15 cellular contexts compared by ENCODE assay signal in the genomic region with DNA sequence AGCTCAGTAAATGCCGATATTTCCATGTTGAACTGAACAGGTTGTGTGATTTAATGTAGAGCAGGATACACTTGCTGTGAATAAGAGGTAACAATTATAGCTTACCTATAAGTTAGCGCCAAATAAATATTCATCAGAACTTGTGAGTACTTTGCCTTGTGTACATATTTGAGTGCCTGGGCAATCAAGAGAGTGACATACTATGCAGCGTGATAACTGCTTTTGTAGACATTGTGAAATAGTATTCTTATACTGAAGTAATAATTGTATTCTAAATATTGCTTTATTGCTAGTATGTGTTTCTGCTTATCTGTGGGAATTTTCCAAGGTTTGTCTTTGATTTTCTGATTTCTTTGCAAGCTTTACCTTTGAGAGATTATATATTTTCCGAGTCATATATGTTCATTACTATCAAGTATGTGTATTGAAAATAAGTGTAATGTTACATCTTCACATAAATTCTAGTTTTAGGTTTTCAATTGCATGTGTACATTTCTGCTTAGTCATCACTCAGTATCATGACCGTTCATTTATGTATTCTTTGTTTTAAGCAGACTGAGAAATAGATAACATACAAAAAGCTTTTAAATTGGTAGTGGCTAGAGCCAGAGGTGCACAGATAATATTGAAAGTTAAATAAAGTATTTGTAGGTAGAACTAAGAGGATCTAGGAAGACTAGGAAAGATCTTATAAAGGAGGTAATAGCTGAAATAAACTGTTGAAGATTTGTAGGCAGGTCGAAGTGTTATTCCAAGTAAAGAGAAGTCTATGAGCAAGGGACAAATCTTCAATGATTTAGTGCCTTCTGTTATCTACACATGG. TPM values are rescaled to one million over a fixed set of nuclear protein-coding genes. Genes with fewer than 3 reads are reported as not detected.
A peak's percentile ranks its signal among the peaks of the same experiment; 100 is the strongest.
DNase-seq lines count a peak whose midpoint lies in the region; ATAC-seq and TF ChIP-seq lines count a peak whose summit lies in the region.
"Had no signal": no experiment of that assay in that cellular context is flagged by ENCODE, and none has a peak within 500 bp of the region (broad histone marks: within the 10 kb centered on the region; RNA-seq: fewer than 3 reads in every experiment).

No MANE protein-coding gene starts in this region.

- H3K4me3 ChIP-seq in body of pancreas (no peak overlapping the region), left lung (no peak overlapping the region)
- H3K4me3 ChIP-seq: prostate gland had no signal

- no peaks in the 10 kb centered on the region for H3K9me3 Mint-ChIP-seq in activated naive CD4-positive, alpha-beta T cell treated with anti-CD3 and anti-CD28 coated beads, Interleukin-2, amount 50 U/mL, for 24 hours
- peaks cover 1% of the 10 kb centered on the region for H3K9me3 Mint-ChIP-seq in type B pancreatic cell
- H3K9me3 Mint-ChIP-seq: T-helper 1 cell treated with Interleukin-12 subunit alpha and Interleukin-12 subunit beta and Interleukin-4 antibody, amounts not matched to agents 30 μg/mL and 1 μg/mL, for 36 hours had no signal

- H3K27me3 ChIP-seq in body of pancreas (no peaks in the 10 kb centered on the region), left lung (no peaks in the 10 kb centered on the region)

- peaks cover 8% of the 10 kb centered on the region for H3K36me3 Mint-ChIP-seq in activated naive CD4-positive, alpha-beta T cell treated with anti-CD3 and anti-CD28 coated beads, Interleukin-2, amount 50 U/mL, for 24 hours
- peaks cover 31% of the 10 kb centered on the region for H3K36me3 Mint-ChIP-seq in type B pancreatic cell

- H3K9me3 ChIP-seq in body of pancreas (no peaks in the 10 kb centered on the region), left lung (no peaks in the 10 kb centered on the region)
- H3K9me3 ChIP-seq: prostate gland had no signal

- no peak for DNase-seq in activated naive CD4-positive, alpha-beta T cell treated with anti-CD3 and anti-CD28 coated beads, Interleukin-2, amount 50 U/mL, for 16 hours
- DNase-seq in body of pancreas: no peak
- no peak for DNase-seq in left lung
- DNase-seq in type B pancreatic cell (ENCODE audit: extremely low spot score, unreplicated experiment): no peak
- no peak for DNase-seq in SW480 (ENCODE audit: low spot score)
- DNase-seq in stimulated activated CD4-positive, alpha-beta T cell treated with anti-CD3 and anti-CD28 coated beads, Interleukin-4, amount 100 ng/mL, for 1 hour: no peak
- DNase-seq: DMS153, NCI-H1092, NCI-H345 had no signal

- peaks cover 86% of the 10 kb centered on the region for H3K4me1 Mint-ChIP-seq in activated naive CD4-positive, alpha-beta T cell treated with anti-CD3 and anti-CD28 coated beads, Interleukin-2, amount 50 U/mL, for 24 hours
- peaks cover 19% of the 10 kb centered on the region for H3K4me1 Mint-ChIP-seq in type B pancreatic cell (ENCODE audit: unreplicated experiment)

- no peak for TF ChIP-seq CTCF in body of pancreas (IDR thresholded peaks at IDR 0.05)
- no peak for TF ChIP-seq CTCF in left lung (IDR thresholded peaks at IDR 0.05)
- TF ChIP-seq CTCF in type B pancreatic cell (conservative IDR thresholded peaks at IDR 0.05): no peak

- ATAC-seq in body of pancreas (peak; percentile 48), left lung (peak; percentile 80), HG03460 (IDR thresholded peaks at IDR 0.05; ENCODE audit: unreplicated experiment) (no peak)
- ATAC-seq: Panc1 had no signal

- intact Hi-C loops in body of pancreas (cut with DNase I) (no loop called here), left lung (cut with DNase I) (no loop called here)

- 38 to 42% methylated on average over 6 of the region's 6 CpGs for WGBS in body of pancreas, 2 donors

- H3K4me3 Mint-ChIP-seq in activated naive CD4-positive, alpha-beta T cell treated with anti-CD3 and anti-CD28 coated beads, Interleukin-2, amount 50 U/mL, for 24 hours: peak overlapping the region; percentile 51
- peak overlapping the region; percentile 10 for H3K4me3 Mint-ChIP-seq in type B pancreatic cell
- H3K4me3 Mint-ChIP-seq: T-helper 1 cell treated with Interleukin-12 subunit alpha and Interleukin-12 subunit beta and Interleukin-4 antibody, amounts not matched to agents 30 μg/mL and 1 μg/mL, for 36 hours had no signal

- H3K4me1 ChIP-seq in body of pancreas (peaks cover 40% of the 10 kb centered on the region), left lung (peaks cover 19 to 46% of the 10 kb centered on the region in 2 donors)
- H3K4me1 ChIP-seq: prostate gland had no signal

- H3K27ac ChIP-seq in body of pancreas: peak overlapping the region in 1 of 4 donors; percentile 22
- H3K27ac ChIP-seq in left lung: no peak overlapping the region
- H3K27ac ChIP-seq: epithelial cell of prostate, prostate gland had no signal

- H3K27me3 Mint-ChIP-seq in activated naive CD4-positive, alpha-beta T cell treated with anti-CD3 and anti-CD28 coated beads, Interleukin-2, amount 50 U/mL, for 24 hours: no peaks in the 10 kb centered on the region
- H3K27me3 Mint-ChIP-seq in type B pancreatic cell: no peaks in the 10 kb centered on the region

- H3K27ac Mint-ChIP-seq in activated naive CD4-positive, alpha-beta T cell treated with anti-CD3 and anti-CD28 coated beads, Interleukin-2, amount 50 U/mL, for 24 hours: peak overlapping the region; percentile 75
- peak overlapping the region; percentile 53 for H3K27ac Mint-ChIP-seq in type B pancreatic cell
- H3K27ac Mint-ChIP-seq: T-helper 1 cell treated with Interleukin-12 subunit alpha and Interleukin-12 subunit beta and Interleukin-4 antibody, amounts not matched to agents 30 μg/mL and 1 μg/mL, for 36 hours had no signal

- H3K36me3 ChIP-seq in body of pancreas (replicated peaks in 1 of 2; ENCODE audit: insufficient read depth in 1 of 2, low read depth in 2 of 2) (no peaks in the 10 kb centered on the region), left lung (no peaks in the 10 kb centered on the region)
- H3K36me3 ChIP-seq: prostate gland had no signal

- TF ChIP-seq POLR2A in body of pancreas (IDR thresholded peaks at IDR 0.05): no peak

RNA-seq across cellular contexts. Expression of gene USP25, which starts 19.5 kb away (rescaled TPM):
- total RNA-seq in body of pancreas (10 to 100 TPM; 31.4 to 37.9 TPM), left lung (10 to 100 TPM; 47.5 to 51.9 TPM), type B pancreatic cell (ENCODE audit: low replicate concordance) (49.9 and 52.0 TPM in 2 replicates)
